1 cellular context compared by ENCODE assay signal in the genomic region with DNA sequence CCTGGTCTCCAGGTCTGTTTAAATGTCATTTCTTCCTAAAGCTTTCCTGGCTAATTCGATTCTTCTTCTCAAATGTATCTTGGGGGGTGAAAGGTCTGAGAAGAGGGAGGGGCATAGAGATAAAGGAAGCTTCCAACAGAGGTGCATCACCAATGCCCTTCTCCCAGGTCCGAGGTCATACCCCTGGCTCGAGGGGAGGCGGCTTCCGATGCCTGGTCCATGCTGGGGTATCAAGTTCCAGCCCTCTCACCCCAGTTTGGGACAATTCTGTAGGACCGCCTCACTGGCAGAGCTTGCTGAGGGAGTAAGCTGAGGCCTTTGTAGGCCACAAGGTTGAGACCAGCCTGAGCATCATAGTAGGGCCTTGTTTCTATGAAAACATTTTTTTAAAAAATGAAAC.
TF ChIP-seq lines count a peak whose summit lies in the region.

No MANE protein-coding gene starts in this region.

TF ChIP-seq in A549, 52 proteins besides CTCF, POLR2A, EP300 and RAD21 (continued from another document):
- TF ChIP-seq HOXB5 (CRISPR knock-in tag; IDR thresholded peaks at IDR 0.05) (no peak), JUN (IDR thresholded peaks at IDR 0.05) (no peak), POLR2AphosphoS2 (conservative IDR thresholded peaks at IDR 0.05; ENCODE audit: low read length) (no peak), KDM5A (IDR thresholded peaks at IDR 0.05) (no peak), SREBF2 (IDR thresholded peaks at IDR 0.05) (no peak)
